In genomic region chr1:15148975-15149374, GRCh38 we compare ENCODE assay signal across 26 cellular contexts. TPM values are rescaled to one million over a fixed set of nuclear protein-coding genes. Genes with fewer than 3 reads are reported as not detected.
"Had no signal": no experiment of that assay in that cellular context is flagged by ENCODE, and none has a peak within 500 bp of the region (broad histone marks: within the 10 kb centered on the region; RNA-seq: fewer than 3 reads in every experiment).

No MANE protein-coding gene starts in this region.

- H3K27me3 ChIP-seq: ascending aorta, SJSA1 had no signal

- H3K27ac Mint-ChIP-seq: activated CD8-positive, alpha-beta memory T cell treated with anti-CD3 and anti-CD28 coated beads, Interleukin-2, amount 10 ng/mL, durations not matched to agents 7 days and 5 days; activated naive CD4-positive, alpha-beta T cell treated with anti-CD3 and anti-CD28 coated beads, Interleukin-2, amount 50 U/mL, for 24 hours; activated T-cell treated with anti-CD3 and anti-CD28 coated beads, Interleukin-2, amount 50 U/mL, for 24 hours; activated T-helper 1 cell treated with anti-CD3 and anti-CD28 coated beads, Interleukin-12 subunit alpha, Interleukin-12 subunit beta, Interleukin-2, Interleukin-4 antibody, amounts not matched to agents 30 ng/mL and 10 ng/mL and 1 ng/mL, durations not matched to agents 14 hours and 24 hours and 36 hours; brain; T-cell had no signal

- ATAC-seq: activated CD4-positive, CD25-positive, alpha-beta regulatory T cell treated with anti-CD3 and anti-CD28 coated beads, Interleukin-2, amount 50 U/mL, for 24 hours; activated CD8-positive, alpha-beta memory T cell treated with anti-CD3 and anti-CD28 coated beads, Interleukin-2, amount 10 ng/mL, durations not matched to agents 7 days and 5 days; T-cell had no signal

- H3K4me1 Mint-ChIP-seq: activated CD8-positive, alpha-beta memory T cell treated with anti-CD3 and anti-CD28 coated beads, Interleukin-2, amount 10 ng/mL, durations not matched to agents 7 days and 5 days; central memory CD8-positive, alpha-beta T cell had no signal

- DNase-seq: activated CD4-positive, alpha-beta T cell treated with anti-CD3 and anti-CD28 coated beads for 4 hours; activated CD8-positive, alpha-beta memory T cell treated with anti-CD3 and anti-CD28 coated beads, Interleukin-2, amount 10 ng/mL, durations not matched to agents 7 days and 5 days; activated effector memory CD4-positive, alpha-beta T cell treated with Interleukin-2 at 50 U/mL for 16 hours; activated naive CD4-positive, alpha-beta T cell; activated T-cell treated with anti-CD3 and anti-CD28 coated beads, Interleukin-2, amount 50 U/mL, for 24 hours; Kasumi-1; KBM-7; NCI-H1105 treated with DMSO at 0.1 percent for 48 hours; NCI-H1436 treated with DMSO at 0.1 percent for 48 hours; NCI-H187; NCI-H2081; NCI-H2227 treated with DMSO at 0.1 percent for 48 hours; NCI-H446 treated with DMSO at 0.1 percent for 48 hours; NCI-H526; SHP77; T-cell; T-helper 2 cell; T1000 had no signal

- H3K9me3 Mint-ChIP-seq: activated naive CD4-positive, alpha-beta T cell treated with anti-CD3 and anti-CD28 coated beads, Interleukin-2, amount 50 U/mL, for 24 hours; activated T-cell treated with anti-CD3 and anti-CD28 coated beads, Interleukin-2, amount 50 U/mL, for 24 hours; activated T-helper 1 cell treated with anti-CD3 and anti-CD28 coated beads, Interleukin-12 subunit alpha, Interleukin-12 subunit beta, Interleukin-2, Interleukin-4 antibody, amounts not matched to agents 30 ng/mL and 10 ng/mL and 1 ng/mL, durations not matched to agents 14 hours and 24 hours and 36 hours; central memory CD8-positive, alpha-beta T cell had no signal

- H3K36me3 ChIP-seq: ascending aorta had no signal

- H3K9me3 ChIP-seq: ascending aorta, SJSA1 had no signal

- H3K4me3 Mint-ChIP-seq: activated CD8-positive, alpha-beta memory T cell treated with anti-CD3 and anti-CD28 coated beads, Interleukin-2, amount 10 ng/mL, durations not matched to agents 7 days and 5 days; activated naive CD4-positive, alpha-beta T cell treated with anti-CD3 and anti-CD28 coated beads, Interleukin-2, amount 50 U/mL, for 24 hours; activated T-cell treated with anti-CD3 and anti-CD28 coated beads, Interleukin-2, amount 50 U/mL, for 24 hours; activated T-helper 1 cell treated with anti-CD3 and anti-CD28 coated beads, Interleukin-12 subunit alpha, Interleukin-12 subunit beta, Interleukin-2, Interleukin-4 antibody, amounts not matched to agents 30 ng/mL and 10 ng/mL and 1 ng/mL, durations not matched to agents 14 hours and 24 hours and 36 hours; central memory CD8-positive, alpha-beta T cell; T-cell had no signal

- H3K36me3 Mint-ChIP-seq: activated CD8-positive, alpha-beta memory T cell treated with anti-CD3 and anti-CD28 coated beads, Interleukin-2, amount 10 ng/mL, durations not matched to agents 7 days and 5 days; activated naive CD4-positive, alpha-beta T cell treated with anti-CD3 and anti-CD28 coated beads, Interleukin-2, amount 50 U/mL, for 24 hours; brain; T-cell had no signal

- H3K4me3 ChIP-seq: ascending aorta, SJSA1 had no signal

- H3K27ac ChIP-seq: ascending aorta, SJSA1, VCaP had no signal

RNA-seq across cellular contexts. Expression of gene TMEM51, which starts 4.6 kb away (rescaled TPM):
- total RNA-seq: activated CD8-positive, alpha-beta memory T cell treated with anti-CD3 and anti-CD28 coated beads, Interleukin-2, amount 10 ng/mL, durations not matched to agents 7 days and 5 days; ascending aorta had no signal
